8 cellular contexts compared by ENCODE assay signal in the genomic region with DNA sequence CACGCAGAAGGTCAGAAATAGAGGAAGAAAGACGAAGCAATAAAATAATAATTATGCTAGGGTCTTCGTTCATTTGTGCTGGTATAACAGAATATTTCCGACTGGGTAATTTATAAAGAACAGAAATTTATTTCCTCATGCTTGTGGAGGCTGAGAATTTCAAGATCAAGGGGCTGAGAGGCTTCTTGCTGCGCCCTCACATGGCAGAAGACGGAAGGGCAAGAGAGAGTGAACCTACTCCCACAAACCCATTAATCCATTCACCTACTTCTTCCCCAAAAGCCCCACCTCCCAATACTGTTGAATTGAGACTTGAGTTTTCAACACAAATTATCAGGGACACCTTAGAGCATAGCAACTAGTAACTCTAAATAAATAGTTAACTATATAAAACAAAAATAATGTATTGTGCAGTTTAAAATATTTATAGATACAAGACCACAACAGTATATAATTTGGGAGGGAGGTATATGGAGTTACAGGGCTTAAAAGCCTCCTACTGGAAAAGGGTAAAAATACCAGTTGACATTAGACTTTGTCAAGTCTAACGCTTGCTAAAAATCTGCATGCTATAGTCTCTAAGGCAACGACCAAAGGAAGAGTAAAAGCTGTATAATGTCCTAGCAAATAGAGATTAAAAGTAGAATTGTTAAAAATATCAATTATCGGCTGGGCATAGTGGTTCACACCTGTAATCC. TPM values are rescaled to one million over a fixed set of nuclear protein-coding genes. Genes with fewer than 3 reads are reported as not detected.
DNase-seq lines count a peak whose midpoint lies in the region; ATAC-seq and TF ChIP-seq lines count a peak whose summit lies in the region.

No MANE protein-coding gene starts in this region.

- peak; percentile 72 for DNase-seq in activated CD4-positive, alpha-beta T cell treated with anti-CD3 and anti-CD28 coated beads for 36 hours
- no peak for DNase-seq in activated CD4-positive, alpha-beta T cell treated with anti-CD3 and anti-CD28 coated beads for 1 hour
- DNase-seq in M059J (ENCODE audit: low read depth), result peak; percentile 38
- peak; percentile 63 for DNase-seq in activated CD8-positive, alpha-beta T cell treated with anti-CD3 and anti-CD28 coated beads for 36 hours
- peak; percentile 24 for DNase-seq in foreskin melanocyte
- peak; percentile 6 to 28 for DNase-seq in stimulated activated CD4-positive, alpha-beta T cell treated with anti-CD3 and anti-CD28 coated beads, Interleukin-15, amount 100 ng/mL, for 48 hours (ENCODE audit: low read depth in 2 of 2)
- DNase-seq in middle frontal gyrus (ENCODE audit: extremely low spot score, low spot score), result no peak

- H3K4me1 Mint-ChIP-seq in activated CD4-positive, alpha-beta T cell treated with anti-CD3 and anti-CD28 coated beads for 36 hours, result peaks cover 4% of the 10 kb centered on the region
- H3K4me1 Mint-ChIP-seq in activated CD8-positive, alpha-beta T cell treated with anti-CD3 and anti-CD28 coated beads for 36 hours (ENCODE audit: low read depth), result peaks cover 5% of the 10 kb centered on the region

- no peaks in the 10 kb centered on the region for H3K27me3 Mint-ChIP-seq in activated CD4-positive, alpha-beta T cell treated with anti-CD3 and anti-CD28 coated beads for 36 hours
- no peaks in the 10 kb centered on the region for H3K27me3 Mint-ChIP-seq in activated CD8-positive, alpha-beta T cell treated with anti-CD3 and anti-CD28 coated beads for 36 hours

- no peaks in the 10 kb centered on the region for H3K9me3 Mint-ChIP-seq in activated CD4-positive, alpha-beta T cell treated with anti-CD3 and anti-CD28 coated beads for 36 hours (ENCODE audit: low read depth)
- no peaks in the 10 kb centered on the region for H3K9me3 Mint-ChIP-seq in activated CD8-positive, alpha-beta T cell treated with anti-CD3 and anti-CD28 coated beads for 36 hours

- peak; percentile 77 for TF ChIP-seq CTCF in activated CD8-positive, alpha-beta T cell treated with anti-CD3 and anti-CD28 coated beads for 36 hours (IDR thresholded peaks at IDR 0.05)

- H3K4me3 Mint-ChIP-seq in activated CD4-positive, alpha-beta T cell treated with anti-CD3 and anti-CD28 coated beads for 36 hours, result no peak overlapping the region
- no peak overlapping the region for H3K4me3 Mint-ChIP-seq in activated CD8-positive, alpha-beta T cell treated with anti-CD3 and anti-CD28 coated beads for 36 hours

- H3K36me3 Mint-ChIP-seq in activated CD4-positive, alpha-beta T cell treated with anti-CD3 and anti-CD28 coated beads for 36 hours (ENCODE audit: low read depth), result no peaks in the 10 kb centered on the region
- H3K36me3 Mint-ChIP-seq in activated CD8-positive, alpha-beta T cell treated with anti-CD3 and anti-CD28 coated beads for 36 hours (ENCODE audit: low read depth), result no peaks in the 10 kb centered on the region

- CTCF ChIA-PET in activated CD4-positive, alpha-beta T cell treated with anti-CD3 and anti-CD28 coated beads for 36 hours (lab: Charles Lee), result interaction anchor here (0.5 to 1.0 kb wide), 6 partner anchors 9 to 1817 kb away, joined by 3 to 4 read pairs (median 3); no protein-coding TSS in a partner anchor
- CTCF ChIA-PET in activated CD8-positive, alpha-beta T cell treated with anti-CD3 and anti-CD28 coated beads for 36 hours (lab: Charles Lee), result interaction anchor here (0.8 to 1.9 kb wide), 7 partner anchors 10 to 229 kb away, joined by 3 to 8 read pairs (median 4); no protein-coding TSS in a partner anchor

- no peak for ATAC-seq in activated CD4-positive, alpha-beta T cell treated with anti-CD3 and anti-CD28 coated beads for 36 hours
- ATAC-seq in activated CD8-positive, alpha-beta T cell treated with anti-CD3 and anti-CD28 coated beads for 36 hours, result peak; percentile 65
- ATAC-seq in HG03039 (IDR thresholded peaks at IDR 0.05; ENCODE audit: unreplicated experiment), result no peak

- intact Hi-C loops in activated CD4-positive, alpha-beta T cell treated with anti-CD3 and anti-CD28 coated beads for 36 hours (cut with DNase I, micrococcal nuclease), result loop anchor here in 1 of 2 experiments (2.0 kb wide), 1 partner anchor 82 kb away; no protein-coding TSS in a partner anchor
- intact Hi-C loops in activated CD8-positive, alpha-beta T cell treated with anti-CD3 and anti-CD28 coated beads for 36 hours (cut with micrococcal nuclease), result no loop called here

- POLR2A ChIA-PET in activated CD4-positive, alpha-beta T cell treated with anti-CD3 and anti-CD28 coated beads for 36 hours (lab: Charles Lee), result no interaction called here
- POLR2A ChIA-PET in activated CD8-positive, alpha-beta T cell treated with anti-CD3 and anti-CD28 coated beads for 36 hours (lab: Charles Lee), result no interaction called here

- no peak overlapping the region for H3K27ac Mint-ChIP-seq in activated CD4-positive, alpha-beta T cell treated with anti-CD3 and anti-CD28 coated beads for 36 hours
- H3K27ac Mint-ChIP-seq in activated CD8-positive, alpha-beta T cell treated with anti-CD3 and anti-CD28 coated beads for 36 hours, result no peak overlapping the region

RNA-seq across cellular contexts. Expression of gene NAA35, which starts 40.3 kb away (rescaled TPM):
- total RNA-seq in activated CD4-positive, alpha-beta T cell treated with anti-CD3 and anti-CD28 coated beads for 36 hours, result 10 to 100 TPM; 24.9 to 25.8 TPM
- total RNA-seq in M059J (2014; rRNA removed; shearing (Covaris generic)), result 17.8 and 28.1 TPM in 2 replicates
- total RNA-seq in activated CD8-positive, alpha-beta T cell treated with anti-CD3 and anti-CD28 coated beads for 36 hours, result 10 to 100 TPM; 25.5 to 26.3 TPM

Comparison
In these comparisons a context has a peak if more than half of its experiments do, and no peak if none do; other contexts are left out.
1. DNase-seq: peak in activated CD4-positive, alpha-beta T cell treated with anti-CD3 and anti-CD28 coated beads for 36 hours (single experiment), M059J (single experiment), activated CD8-positive, alpha-beta T cell treated with anti-CD3 and anti-CD28 coated beads for 36 hours (single experiment), foreskin melanocyte (single experiment) and stimulated activated CD4-positive, alpha-beta T cell treated with anti-CD3 and anti-CD28 coated beads, Interleukin-15, amount 100 ng/mL, for 48 hours (2 of 2); none in activated CD4-positive, alpha-beta T cell treated with anti-CD3 and anti-CD28 coated beads for 1 hour (single experiment) and middle frontal gyrus (single experiment).